1 cellular context compared by ENCODE assay signal in genomic region chr17:51000835-51001638, GRCh38.
TF ChIP-seq lines count a peak whose summit lies in the region.

No MANE protein-coding gene starts in this region.

TF ChIP-seq in K562, 482 proteins besides CTCF, POLR2A, EP300 and RAD21 (continued from another document):
- TF ChIP-seq, protein P1, sequence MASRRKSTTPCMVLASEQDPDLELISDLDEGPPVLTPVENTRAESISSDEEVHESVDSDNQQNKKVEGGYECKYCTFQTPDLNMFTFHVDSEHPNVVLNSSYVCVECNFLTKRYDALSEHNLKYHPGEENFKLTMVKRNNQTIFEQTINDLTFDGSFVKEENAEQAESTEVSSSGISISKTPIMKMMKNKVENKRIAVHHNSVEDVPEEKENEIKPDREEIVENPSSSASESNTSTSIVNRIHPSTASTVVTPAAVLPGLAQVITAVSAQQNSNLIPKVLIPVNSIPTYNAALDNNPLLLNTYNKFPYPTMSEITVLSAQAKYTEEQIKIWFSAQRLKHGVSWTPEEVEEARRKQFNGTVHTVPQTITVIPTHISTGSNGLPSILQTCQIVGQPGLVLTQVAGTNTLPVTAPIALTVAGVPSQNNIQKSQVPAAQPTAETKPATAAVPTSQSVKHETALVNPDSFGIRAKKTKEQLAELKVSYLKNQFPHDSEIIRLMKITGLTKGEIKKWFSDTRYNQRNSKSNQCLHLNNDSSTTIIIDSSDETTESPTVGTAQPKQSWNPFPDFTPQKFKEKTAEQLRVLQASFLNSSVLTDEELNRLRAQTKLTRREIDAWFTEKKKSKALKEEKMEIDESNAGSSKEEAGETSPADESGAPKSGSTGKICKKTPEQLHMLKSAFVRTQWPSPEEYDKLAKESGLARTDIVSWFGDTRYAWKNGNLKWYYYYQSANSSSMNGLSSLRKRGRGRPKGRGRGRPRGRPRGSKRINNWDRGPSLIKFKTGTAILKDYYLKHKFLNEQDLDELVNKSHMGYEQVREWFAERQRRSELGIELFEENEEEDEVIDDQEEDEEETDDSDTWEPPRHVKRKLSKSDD (conservative IDR thresholded peaks at IDR 0.05; ENCODE audit: low read length), result no peak
- no peak for TF ChIP-seq THAP12 (CRISPR knock-in tag; IDR thresholded peaks at IDR 0.05)
- TF ChIP-seq IRF1 (CRISPR knock-in tag; IDR thresholded peaks at IDR 0.05; ENCODE audit: borderline replicate concordance), result no peak
- TF ChIP-seq SMC3 (conservative IDR thresholded peaks at IDR 0.05; ENCODE audit: insufficient read depth, low read depth, low read length), result peak; percentile 28; the same call in 1 of the 2 replicates
- no peak for TF ChIP-seq ZNF79 (CRISPR knock-in tag; IDR thresholded peaks at IDR 0.05; ENCODE audit: low read depth)
- no peak for TF ChIP-seq COPS2 (conservative IDR thresholded peaks at IDR 0.05)
- no peak for TF ChIP-seq ZNF224 (CRISPR knock-in tag; IDR thresholded peaks at IDR 0.05)
- TF ChIP-seq ZBTB49 (CRISPR knock-in tag; IDR thresholded peaks at IDR 0.05; ENCODE audit: borderline replicate concordance), result no peak
- no peak for TF ChIP-seq CREB3 (tag; conservative IDR thresholded peaks at IDR 0.05; ENCODE audit: low read depth)
- TF ChIP-seq RBM39 (optimal IDR thresholded peaks at IDR 0.05; ENCODE audit: low read depth, low read length), result no peak
- no peak for TF ChIP-seq SMARCB1 (IDR thresholded peaks at IDR 0.05; ENCODE audit: insufficient read length, low read depth)
- no peak for TF ChIP-seq NFRKB (IDR thresholded peaks at IDR 0.05; ENCODE audit: low read depth)
- no peak for TF ChIP-seq MED1 (CRISPR knock-in tag; IDR thresholded peaks at IDR 0.05; ENCODE audit: borderline replicate concordance)
- no peak for TF ChIP-seq ZNF274 (IDR thresholded peaks at IDR 0.05; ENCODE audit: borderline replicate concordance, low read depth, low read length)
- no peak for TF ChIP-seq CEBPG (CRISPR knock-in tag; IDR thresholded peaks at IDR 0.05)
- peak; percentile 33 to 44; a peak in 2 of 4 replicates for TF ChIP-seq CEBPG (tag; conservative IDR thresholded peaks at IDR 0.05 in 1 of 2, IDR thresholded peaks at IDR 0.05 in 1 of 2)
- no peak for TF ChIP-seq RFX1 (IDR thresholded peaks at IDR 0.05)
- TF ChIP-seq PCBP1 (IDR thresholded peaks at IDR 0.05; ENCODE audit: low read depth, low read length, poor library complexity, severe bottlenecking), result no peak
- TF ChIP-seq NUFIP1 (IDR thresholded peaks at IDR 0.05; ENCODE audit: partially characterized antibody), result no peak
- TF ChIP-seq ZNF143 (CRISPR knock-in tag; IDR thresholded peaks at IDR 0.05), result no peak
